ENCODE assay signal across 8 cellular contexts in the genomic region with DNA sequence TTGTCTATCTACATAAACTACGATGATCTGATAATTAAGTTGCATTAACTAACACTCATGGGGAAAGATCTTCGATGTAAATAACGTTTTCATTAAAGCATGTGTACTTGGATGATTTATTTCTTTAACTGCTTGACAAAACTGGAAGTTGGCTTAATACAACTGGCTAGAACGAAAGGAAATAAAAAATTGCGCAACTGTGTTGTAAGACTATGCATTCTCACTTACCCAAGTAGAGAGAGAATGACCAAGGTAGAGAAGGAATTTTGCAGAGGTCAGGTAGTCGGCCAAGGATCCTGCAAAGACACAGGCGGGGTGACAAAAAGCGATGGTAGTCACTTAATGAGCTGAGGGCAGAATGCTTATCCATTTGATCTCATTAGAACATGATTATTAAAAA. TPM values are rescaled to one million over a fixed set of nuclear protein-coding genes. Genes with fewer than 3 reads are reported as not detected.
DNase-seq lines count a peak whose midpoint lies in the region; ATAC-seq and TF ChIP-seq lines count a peak whose summit lies in the region.

No MANE protein-coding gene starts in this region.

- H3K4me2 ChIP-seq in H9 (ENCODE audit: insufficient read depth, insufficient read length, low read length) = no peak overlapping the region

- no peak overlapping the region for H3K4ac ChIP-seq in H9 (ENCODE audit: low read depth, low read length)

- H3K4me1 ChIP-seq in HUES48 (ENCODE audit: control insufficient read depth, insufficient read depth, low read length) (peaks cover 14% of the 10 kb centered on the region), left ventricle myocardium inferior (peaks cover 74% of the 10 kb centered on the region), H9 (ENCODE audit: insufficient read depth, low read length) (no peaks in the 10 kb centered on the region)

- no CpG with 5 or more reads among the region's 8 CpGs for WGBS in H9 (ENCODE audit: extremely low coverage, insufficient read length, low lambda C conversion rate)

- H4K5ac ChIP-seq in H9 (ENCODE audit: insufficient read length, low read depth, low read length) = no peak overlapping the region

- no peaks in the 10 kb centered on the region for H3K79me1 ChIP-seq in H9 (ENCODE audit: insufficient read depth, low read depth, low read length, poor library complexity, severe bottlenecking)

- no peaks in the 10 kb centered on the region for H3K36me3 Mint-ChIP-seq in H9 (ENCODE audit: insufficient read depth in 1 of 3, low read depth in 3 of 3)

- H3K9me3 ChIP-seq in HUES48 (ENCODE audit: control insufficient read depth, insufficient read depth, low read length) (no peaks in the 10 kb centered on the region), WERI-Rb-1 (ENCODE audit: severe bottlenecking) (no peaks in the 10 kb centered on the region), left ventricle myocardium inferior (replicated peaks) (no peaks in the 10 kb centered on the region), H9 (ENCODE audit: control insufficient read depth, low read depth, low read length) (no peaks in the 10 kb centered on the region)

- H2BK5ac ChIP-seq in H9 (ENCODE audit: insufficient read length, low read length) = no peak overlapping the region

- ATAC-seq in GM19397 (IDR thresholded peaks at IDR 0.05; ENCODE audit: unreplicated experiment) = no peak

- H3T11ph ChIP-seq in H9 (ENCODE audit: low read length) = no peak overlapping the region

- in situ Hi-C loops in brain microvascular endothelial cell (cut with HindIII; ENCODE audit: low pct_ligation_motif_present, low sequenced_read_pairs) = no loop called here

- no peak overlapping the region for H3K27ac ChIP-seq in HUES48 (ENCODE audit: low read depth, low read length)
- H3K27ac ChIP-seq in WERI-Rb-1 = no peak overlapping the region
- peak overlapping the region; percentile 99 for H3K27ac ChIP-seq in left ventricle myocardium inferior (replicated peaks)
- no peak overlapping the region for H3K27ac ChIP-seq in brain microvascular endothelial cell
- H3K27ac ChIP-seq in H9 (ENCODE audit: insufficient read length, low read depth, low read length) = no peak overlapping the region

- H3K18ac ChIP-seq in H9 (ENCODE audit: insufficient read length, low read depth, low read length) = no peak overlapping the region

- H3K9ac ChIP-seq in HUES48 (ENCODE audit: low read depth, low read length) (no peak overlapping the region), H9 (ENCODE audit: extremely low read depth, insufficient read length, low read length) (no peak overlapping the region)

- no peak overlapping the region for H2BK20ac ChIP-seq in H9 (ENCODE audit: low read depth, low read length, poor library complexity, severe bottlenecking)

- H4K8ac ChIP-seq in H9 (replicated peaks; ENCODE audit: insufficient read length, low read depth, low read length) = no peak overlapping the region

- H4K91ac ChIP-seq in H9 (ENCODE audit: insufficient read length, low read depth, low read length) = no peak overlapping the region

- H3K27me3 ChIP-seq in HUES48 (ENCODE audit: control insufficient read depth, insufficient read depth, low read length) (peaks cover 99% of the 10 kb centered on the region), WERI-Rb-1 (ENCODE audit: insufficient read depth, low read depth, severe bottlenecking) (no peaks in the 10 kb centered on the region), left ventricle myocardium inferior (ENCODE audit: low read depth) (no peaks in the 10 kb centered on the region), brain microvascular endothelial cell (replicated peaks) (no peaks in the 10 kb centered on the region), H9 (ENCODE audit: insufficient read depth, low read length) (peaks cover 57% of the 10 kb centered on the region)

- no peak overlapping the region for H3K56ac ChIP-seq in H9 (ENCODE audit: insufficient read length, low read depth, low read length)

- no peaks in the 10 kb centered on the region for H4K20me1 ChIP-seq in H9 (ENCODE audit: control insufficient read depth, insufficient read depth, insufficient read length)

- no peaks in the 10 kb centered on the region for H3K79me2 ChIP-seq in H9 (ENCODE audit: insufficient read depth, low read length)

- no peak overlapping the region for H3K23ac ChIP-seq in H9 (ENCODE audit: insufficient read length, low read depth, low read length)

- H3K9me3 Mint-ChIP-seq in H9 = no peaks in the 10 kb centered on the region; a peak in 2 of 5 replicates

- H2BK15ac ChIP-seq in H9 (ENCODE audit: low read depth, low read length) = no peak overlapping the region

- H2AK5ac ChIP-seq in H9 (ENCODE audit: insufficient read length, low read length) = no peak overlapping the region

- peaks cover 18% of the 10 kb centered on the region in 2 experiments for H3K4me1 Mint-ChIP-seq in H9

- no peak overlapping the region for H2BK12ac ChIP-seq in H9 (ENCODE audit: insufficient read length, low read depth, low read length)

- no peak overlapping the region for H3K27ac Mint-ChIP-seq in H9

- no peak overlapping the region for H2AFZ ChIP-seq in H9 (ENCODE audit: low read length)

- H3K36me3 ChIP-seq in HUES48 (ENCODE audit: control insufficient read depth, insufficient read depth, low read length) = no peaks in the 10 kb centered on the region
- no peaks in the 10 kb centered on the region for H3K36me3 ChIP-seq in WERI-Rb-1
- no peaks in the 10 kb centered on the region for H3K36me3 ChIP-seq in left ventricle myocardium inferior
- H3K36me3 ChIP-seq in brain microvascular endothelial cell (replicated peaks) = no peaks in the 10 kb centered on the region

- no peaks in the 10 kb centered on the region for H3K23me2 ChIP-seq in H9 (ENCODE audit: insufficient read length, low read depth, low read length, poor library complexity, severe bottlenecking)

- peak overlapping the region; percentile 76 for H3K4me3 ChIP-seq in HUES48 (ENCODE audit: low read depth, low read length)
- H3K4me3 ChIP-seq in WERI-Rb-1 (ENCODE audit: low read depth, low read length) = peak overlapping the region; percentile 59; the same call in 1 of the 2 replicates
- H3K4me3 ChIP-seq in left ventricle myocardium inferior = peak overlapping the region; percentile 86
- no peak overlapping the region for H3K4me3 ChIP-seq in brain microvascular endothelial cell (ENCODE audit: low read depth, low read length)

- H3K27me3 Mint-ChIP-seq in H9 (ENCODE audit: low read depth) = peaks cover 98% of the 10 kb centered on the region

- no peak for DNase-seq in WERI-Rb-1
- no peak for DNase-seq in left ventricle myocardium inferior
- DNase-seq in renal cortical epithelial cell (ENCODE audit: low read depth) = peak; percentile 91
- DNase-seq in brain microvascular endothelial cell = no peak
- no peak for DNase-seq in H9
- no peak for DNase-seq in activated CD4-positive, alpha-beta T cell treated with anti-CD3 and anti-CD28 coated beads, Interleukin-2, amount 50 U/mL, for 1 hour

- no peak overlapping the region for H2BK120ac ChIP-seq in H9 (ENCODE audit: low read depth, low read length, poor library complexity, severe bottlenecking)

- H3K14ac ChIP-seq in H9 (ENCODE audit: insufficient read depth, low read length) = no peak overlapping the region

- H3K4me3 Mint-ChIP-seq in H9 = peak overlapping the region in 1 of 2 experiments; percentile 4; a peak in 1 of 5 replicates

- TF ChIP-seq CTCF in WERI-Rb-1 (IDR thresholded peaks at IDR 0.05; ENCODE audit: low read depth, low read length) (no peak), left ventricle myocardium inferior (IDR thresholded peaks at IDR 0.05; ENCODE audit: borderline replicate concordance) (no peak), brain microvascular endothelial cell (IDR thresholded peaks at IDR 0.05; ENCODE audit: low read depth, low read length, missing control alignments) (no peak), H9 (conservative IDR thresholded peaks at IDR 0.05) (no peak)

- intact Hi-C loops in left ventricle myocardium inferior (cut with micrococcal nuclease) = loop anchor here (10.0 kb wide), 1 partner anchor 115 kb away; no protein-coding TSS in a partner anchor

RNA-seq across cellular contexts. Expression of a gene that starts 1.0 kb away (rescaled TPM):
- total RNA-seq in left ventricle myocardium inferior = 44.0 TPM
- total RNA-seq in renal cortical epithelial cell = 2.8 and 26.3 TPM in 2 replicates
- not detected in 2 replicates for total RNA-seq in H9 (2021)
